11 cellular contexts compared by ENCODE assay signal in genomic region chr17:44352922-44353655, GRCh38. TPM values are rescaled to one million over a fixed set of nuclear protein-coding genes. Genes with fewer than 3 reads are reported as not detected.
DNase-seq lines count a peak whose midpoint lies in the region; ATAC-seq, FAIRE-seq and TF ChIP-seq lines count a peak whose summit lies in the region.
"Had no signal": no experiment of that assay in that cellular context is flagged by ENCODE, and none has a peak within 500 bp of the region (broad histone marks: within the 10 kb centered on the region; RNA-seq: fewer than 3 reads in every experiment).

No MANE protein-coding gene starts in this region.

- no peaks in the 10 kb centered on the region for H3K27me3 ChIP-seq in heart right ventricle
- no peaks in the 10 kb centered on the region for H3K27me3 ChIP-seq in K562 (ENCODE audit: control insufficient read depth in 2 of 2, insufficient read depth in 2 of 2, low read length in 2 of 2)
- H3K27me3 ChIP-seq in body of pancreas: no peaks in the 10 kb centered on the region

- H3K4me1 ChIP-seq in heart right ventricle (peaks cover 0 to 15% (median 0%) of the 10 kb centered on the region in 9 donors), K562 (replicated peaks in 1 of 2; ENCODE audit: control insufficient read depth in 2 of 2, insufficient read depth in 2 of 2, low read length in 2 of 2) (peaks cover 0 to 45% of the 10 kb centered on the region in 2 experiments; a peak in 2 of 5 replicates), body of pancreas (peaks cover 6% of the 10 kb centered on the region)

- H3K79me2 ChIP-seq in K562 (ENCODE audit: control insufficient read depth, insufficient read depth, low read length): no peaks in the 10 kb centered on the region

- ATAC-seq in heart right ventricle (no peak), left cardiac atrium (no peak), K562 (no peak), omental fat pad (ENCODE audit: low FRiP score) (no peak), body of pancreas (no peak)

- H3K4me3 ChIP-seq in heart right ventricle (peak overlapping the region in 9 of 10 donors; percentile 25 to 51 (median 40)), K562 (no peak overlapping the region), body of pancreas (no peak overlapping the region)

- TF ChIP-seq EP300 in K562 (IDR thresholded peaks at IDR 0.05; ENCODE audit: low read length): no peak

- no peak for TF ChIP-seq RAD21 in K562 (CRISPR knock-in tag; conservative IDR thresholded peaks at IDR 0.05 in 1 of 2, IDR thresholded peaks at IDR 0.05 in 1 of 2)

- BruUV-seq in K562 (replicated peaks; lab: Mats Ljungman, UMichigan): no TSS peak

- H3K27ac ChIP-seq in heart right ventricle (peak overlapping the region in 4 of 10 donors; percentile 23 to 60 (median 48)), K562 (ENCODE audit: extremely low read depth, low read depth, low read length) (no peak overlapping the region), body of pancreas (no peak overlapping the region)

- CTCF ChIA-PET in K562 (lab: Yijun Ruan, JAX; ENCODE audit: low intra/inter-chr PET ratio): no interaction called here

- H3K9me3 ChIP-seq in heart right ventricle: no peaks in the 10 kb centered on the region
- H3K9me3 ChIP-seq in K562 (replicated peaks; ENCODE audit: control insufficient read depth, insufficient read depth, low read depth, low read length): no peaks in the 10 kb centered on the region
- H3K9me3 ChIP-seq in body of pancreas: no peaks in the 10 kb centered on the region

- no peak for DNase-seq in heart right ventricle
- DNase-seq in left cardiac atrium: no peak
- DNase-seq in K562 (ENCODE audit: extremely low read depth in 1 of 4, low spot score in 3 of 4): peak in 2 of 4 experiments; percentile 19 to 23
- DNase-seq in myocyte (ENCODE audit: low read depth): peak; percentile 74
- no peak for DNase-seq in omental fat pad (ENCODE audit: low spot score)
- no peak for DNase-seq in superior temporal gyrus (ENCODE audit: extremely low spot score)
- no peak for DNase-seq in body of pancreas
- DNase-seq in NCI-H226: no peak
- DNase-seq: activated CD4-positive, CD25-positive, alpha-beta regulatory T cell treated with anti-CD3 and anti-CD28 coated beads, Interleukin-2, amount 50 U/mL, for 72 hours; NCI-H69 had no signal

- TF ChIP-seq POLR2A in K562 (conservative IDR thresholded peaks at IDR 0.05) (no peak), body of pancreas (IDR thresholded peaks at IDR 0.05) (no peak)

- no peak for FAIRE-seq in K562 (lab: Jason Lieb, UNC)
- FAIRE-seq: D721Med had no signal

- no peak overlapping the region for H2AFZ ChIP-seq in K562 (ENCODE audit: low read depth, low read length)

- peaks cover 0 to 46% (median 31%) of the 10 kb centered on the region in 9 donors for H3K36me3 ChIP-seq in heart right ventricle
- H3K36me3 ChIP-seq in K562 (ENCODE audit: control insufficient read depth, insufficient read depth, low read length): peaks cover 5% of the 10 kb centered on the region; the same call in 1 of the 3 replicates
- peaks cover 8 to 22% of the 10 kb centered on the region in 2 donors for H3K36me3 ChIP-seq in body of pancreas (replicated peaks in 1 of 2; ENCODE audit: insufficient read depth in 1 of 2, low read depth in 2 of 2)

- intact Hi-C loops in heart right ventricle (cut with DNase I): loop anchor here in 1 of 10 donors (5.0 kb wide), 1 partner anchor 169 kb away; no protein-coding TSS in a partner anchor
- intact Hi-C loops in left cardiac atrium (cut with DNase I): no loop called here
- intact Hi-C loops in K562 (cut with micrococcal nuclease): no loop called here
- intact Hi-C loops in body of pancreas (cut with DNase I): no loop called here

- H3K4me2 ChIP-seq in K562 (ENCODE audit: insufficient read depth, low read length): no peak overlapping the region

- POLR2A ChIA-PET in K562 (lab: Yijun Ruan, JAX): interaction anchor here (2.4 kb wide), 1 partner anchor 8 kb away, joined by 15 read pairs; no protein-coding TSS in a partner anchor

- in situ Hi-C loops in K562 (cut with MboI): no loop called here

- H3K9me1 ChIP-seq in K562 (ENCODE audit: control insufficient read depth, insufficient read depth, low read length): no peaks in the 10 kb centered on the region

- H3K9ac ChIP-seq in K562 (ENCODE audit: insufficient read depth in 1 of 2, low read depth in 2 of 2, low read length in 2 of 2): no peak overlapping the region

- H4K20me1 ChIP-seq in K562 (replicated peaks; ENCODE audit: control insufficient read depth, insufficient read depth, low read length): no peaks in the 10 kb centered on the region

- TF ChIP-seq CTCF in heart right ventricle (IDR thresholded peaks at IDR 0.05) (no peak), K562 (IDR thresholded peaks at IDR 0.05 in 2 of 3, conservative IDR thresholded peaks at IDR 0.05 in 1 of 3; ENCODE audit: insufficient read depth in 2 of 3, low read depth in 1 of 3, low read length in 3 of 3) (no peak), omental fat pad (IDR thresholded peaks at IDR 0.05) (no peak), body of pancreas (IDR thresholded peaks at IDR 0.05) (no peak)

- 54 to 63% methylated on average over 19 of the region's 19 CpGs for WGBS in heart right ventricle, 2 donors
- 84% methylated on average over 12 of the region's 19 CpGs for WGBS in K562 (ENCODE audit: insufficient coverage, low coverage, missing lambda C conversion rate)
- WGBS in body of pancreas, 2 donors: 53 to 77% methylated on average over 12 to 19 of the region's 19 CpGs

RNA-seq across cellular contexts. Expression of gene GRN, which starts 8.0 kb away (rescaled TPM):
- total RNA-seq in heart right ventricle (100 to 1,000 TPM; 113 to 303 (median 154) TPM), left cardiac atrium (100 to 1,000 TPM; 190 to 206 TPM), K562 (2014; rRNA removed) (51.0 and 69.9 TPM in 2 replicates), K562 (2014; rRNA removed; fragmentation: Illumina TruSeq; extraction: Trizol) (9.6 and 15.6 TPM in 2 replicates), K562 (2015; rRNA removed; fragmentation: Illumina TruSeq; extraction: Trizol) (20.7 and 21.4 TPM in 2 replicates), K562 (2021) (69.9 and 75.3 TPM in 2 replicates), myocyte (337 and 394 TPM in 2 replicates), omental fat pad (100 to 1,000 TPM; 275 to 379 (median 316) TPM), body of pancreas (100 to 1,000 TPM; 119 to 153 TPM)
- polyA plus RNA-seq in heart right ventricle (100 to 1,000 TPM in 1 of 2 donors, 10 to 100 TPM in 1; 41.5 to 103 TPM), K562 (2011; rRNA removed) (11.5 and 62.4 TPM in 2 replicates), K562 (2014; fragmentation: Illumina TruSeq; extraction: Trizol) (35.2 and 63.4 TPM in 2 replicates), K562 (2014; fragmentation: Nextera tagmentation; extraction: Ambion mirVana) (1 to 10 TPM; 5.4 to 5.9 TPM), K562 (2014; rRNA removed) (36.4 and 36.6 TPM in 2 replicates)
- total RNA-seq in K562 (2011; cell fraction: chromatin; rRNA removed; ENCODE audit: low replicate concordance): 22.1 and 107 TPM in 2 replicates
- 206 and 251 TPM in 2 replicates for total RNA-seq in K562 (2011; cell fraction: nucleolus; rRNA removed)
- 71.4 and 95.0 TPM in 2 replicates for total RNA-seq in K562 (2011; cell fraction: nucleoplasm; rRNA removed)
- 34.3 and 53.6 TPM in 2 replicates for polyA plus RNA-seq in K562 (2011; cell fraction: cytosol; rRNA removed)
- polyA plus RNA-seq in K562 (2011; cell fraction: nucleus; rRNA removed): 101 and 122 TPM in 2 replicates
- 77.5 and 193 TPM in 2 replicates for polyA plus RNA-seq in K562 (2012)
- polyA minus RNA-seq in K562 (2011; rRNA and poly(A)+ RNA removed): 6.6 and 12.3 TPM in 2 replicates
- 47.6 and 80.7 TPM in 2 replicates for polyA minus RNA-seq in K562 (2011; cell fraction: cytosol; rRNA and poly(A)+ RNA removed)
- polyA minus RNA-seq in K562 (2011; cell fraction: nucleus; rRNA and poly(A)+ RNA removed): 31.0 and 38.4 TPM in 2 replicates
- 460 TPM for polyA plus RNA-seq in myocyte (2012)

RNA-seq across cellular contexts. Expression of gene FAM171A2, which starts 10.6 kb away (rescaled TPM):
- total RNA-seq in heart right ventricle: under 1 TPM; 0.25 to 0.95 (median 0.46) TPM
- under 1 TPM; 0.29 to 0.57 TPM for polyA plus RNA-seq in heart right ventricle
- total RNA-seq in left cardiac atrium: 1 to 10 TPM; 1.2 to 2.4 TPM
- 2.2 and 9.3 TPM in 2 replicates for total RNA-seq in K562 (2011; cell fraction: chromatin; rRNA removed; ENCODE audit: low replicate concordance)
- 10.4 and 11.3 TPM in 2 replicates for total RNA-seq in K562 (2011; cell fraction: nucleolus; rRNA removed)
- 6.5 and 7.2 TPM in 2 replicates for total RNA-seq in K562 (2011; cell fraction: nucleoplasm; rRNA removed)
- total RNA-seq in K562 (2014; rRNA removed): 7.3 and 10.2 TPM in 2 replicates
- total RNA-seq in K562 (2014; rRNA removed; fragmentation: Illumina TruSeq; extraction: Trizol): 0.44 and 0.54 TPM in 2 replicates
- 1.2 and 1.4 TPM in 2 replicates for total RNA-seq in K562 (2015; rRNA removed; fragmentation: Illumina TruSeq; extraction: Trizol)
- 7.0 and 8.6 TPM in 2 replicates for total RNA-seq in K562 (2021)
- polyA plus RNA-seq in K562 (2011; rRNA removed): 2.5 and 5.2 TPM in 2 replicates
- 5.0 and 11.3 TPM in 2 replicates for polyA plus RNA-seq in K562 (2011; cell fraction: cytosol; rRNA removed)
- 7.6 and 9.3 TPM in 2 replicates for polyA plus RNA-seq in K562 (2011; cell fraction: nucleus; rRNA removed)
- polyA plus RNA-seq in K562 (2012): 3.1 and 8.9 TPM in 2 replicates
- 1.2 and 2.4 TPM in 2 replicates for polyA plus RNA-seq in K562 (2014; fragmentation: Illumina TruSeq; extraction: Trizol)
- under 1 TPM in 1 of 2 experiments, not detected in 1; 0.10 TPM for polyA plus RNA-seq in K562 (2014; fragmentation: Nextera tagmentation; extraction: Ambion mirVana)
- 4.5 and 5.7 TPM in 2 replicates for polyA plus RNA-seq in K562 (2014; rRNA removed)
- polyA minus RNA-seq in K562 (2011; rRNA and poly(A)+ RNA removed): 1.6 and 2.1 TPM in 2 replicates
- 2.9 and 4.5 TPM in 2 replicates for polyA minus RNA-seq in K562 (2011; cell fraction: cytosol; rRNA and poly(A)+ RNA removed)
- 1.6 and 3.9 TPM in 2 replicates for polyA minus RNA-seq in K562 (2011; cell fraction: nucleus; rRNA and poly(A)+ RNA removed)
- total RNA-seq in myocyte: 89.5 and 141 TPM in 2 replicates
- 36.0 TPM for polyA plus RNA-seq in myocyte (2012)
- 1 to 10 TPM in 1 of 4 donors, under 1 TPM in 3; 0.56 to 3.5 (median 0.95) TPM for total RNA-seq in omental fat pad
- 1 to 10 TPM in 1 of 2 donors, not detected in 1; 2.9 TPM for total RNA-seq in body of pancreas

RNA-seq across cellular contexts. Expression of gene SLC25A39, which starts 28.5 kb away (rescaled TPM):
- total RNA-seq in heart right ventricle: 10 to 100 TPM; 36.3 to 54.7 (median 43.1) TPM
- 100 to 1,000 TPM in 1 of 2 donors, 10 to 100 TPM in 1; 81.8 to 105 TPM for polyA plus RNA-seq in heart right ventricle
- total RNA-seq in left cardiac atrium: 10 to 100 TPM; 60.9 to 62.5 TPM
- 112 and 348 TPM in 2 replicates for total RNA-seq in K562 (2011; cell fraction: chromatin; rRNA removed; ENCODE audit: low replicate concordance)
- 328 and 401 TPM in 2 replicates for total RNA-seq in K562 (2011; cell fraction: nucleolus; rRNA removed)
- 185 and 188 TPM in 2 replicates for total RNA-seq in K562 (2011; cell fraction: nucleoplasm; rRNA removed)
- total RNA-seq in K562 (2014; rRNA removed): 228 and 316 TPM in 2 replicates
- total RNA-seq in K562 (2014; rRNA removed; fragmentation: Illumina TruSeq; extraction: Trizol): 47.0 and 72.5 TPM in 2 replicates
- 139 and 140 TPM in 2 replicates for total RNA-seq in K562 (2015; rRNA removed; fragmentation: Illumina TruSeq; extraction: Trizol)
- total RNA-seq in K562 (2021): 266 and 268 TPM in 2 replicates
- polyA plus RNA-seq in K562 (2011; rRNA removed): 121 and 188 TPM in 2 replicates
- 232 and 388 TPM in 2 replicates for polyA plus RNA-seq in K562 (2011; cell fraction: cytosol; rRNA removed)
- 426 and 555 TPM in 2 replicates for polyA plus RNA-seq in K562 (2011; cell fraction: nucleus; rRNA removed)
- polyA plus RNA-seq in K562 (2012): 210 and 229 TPM in 2 replicates
- polyA plus RNA-seq in K562 (2014; fragmentation: Illumina TruSeq; extraction: Trizol): 238 and 276 TPM in 2 replicates
- polyA plus RNA-seq in K562 (2014; fragmentation: Nextera tagmentation; extraction: Ambion mirVana): 1 to 10 TPM; 4.8 to 6.3 TPM
- 267 and 327 TPM in 2 replicates for polyA plus RNA-seq in K562 (2014; rRNA removed)
- polyA minus RNA-seq in K562 (2011; rRNA and poly(A)+ RNA removed): 34.0 and 42.0 TPM in 2 replicates
- polyA minus RNA-seq in K562 (2011; cell fraction: cytosol; rRNA and poly(A)+ RNA removed): 75.4 and 108 TPM in 2 replicates
- 85.0 and 95.6 TPM in 2 replicates for polyA minus RNA-seq in K562 (2011; cell fraction: nucleus; rRNA and poly(A)+ RNA removed)
- total RNA-seq in myocyte: 80.8 and 84.0 TPM in 2 replicates
- polyA plus RNA-seq in myocyte (2012): 117 TPM
- total RNA-seq in omental fat pad: 10 to 100 TPM; 46.0 to 75.7 (median 60.7) TPM
- 100 to 1,000 TPM in 1 of 2 donors, 10 to 100 TPM in 1; 72.6 to 154 TPM for total RNA-seq in body of pancreas

RNA-seq across cellular contexts. Expression of gene ITGA2B, which starts 36.4 kb away (rescaled TPM):
- total RNA-seq in heart right ventricle (1 to 10 TPM in 1 of 10 donors, under 1 TPM in 8, not detected in 1; 0.18 to 1.2 (median 0.62) TPM), left cardiac atrium (1 to 10 TPM; 2.4 to 2.7 TPM), K562 (2014; rRNA removed) (8.8 and 14.2 TPM in 2 replicates), K562 (2014; rRNA removed; fragmentation: Illumina TruSeq; extraction: Trizol) (3.3 and 5.6 TPM in 2 replicates), K562 (2015; rRNA removed; fragmentation: Illumina TruSeq; extraction: Trizol) (4.8 and 5.2 TPM in 2 replicates), K562 (2021) (25.1 and 26.4 TPM in 2 replicates), myocyte (0.10 TPM in 1 of 2 replicates, not detected in the other), omental fat pad (1 to 10 TPM in 2 of 4 donors, under 1 TPM in 2; 0.72 to 1.6 (median 1.0) TPM), body of pancreas (1 to 10 TPM in 1 of 2 donors, under 1 TPM in 1; 0.33 to 1.8 TPM)
- polyA plus RNA-seq in heart right ventricle (1 to 10 TPM in 1 of 2 donors, under 1 TPM in 1; 0.30 to 1.2 TPM), K562 (2011; rRNA removed) (3.5 and 9.4 TPM in 2 replicates), K562 (2014; fragmentation: Illumina TruSeq; extraction: Trizol) (7.9 and 10.1 TPM in 2 replicates), K562 (2014; fragmentation: Nextera tagmentation; extraction: Ambion mirVana) (1 to 10 TPM; 1.1 to 1.6 TPM), K562 (2014; rRNA removed) (16.9 and 17.0 TPM in 2 replicates)
- total RNA-seq in K562 (2011; cell fraction: chromatin; rRNA removed; ENCODE audit: low replicate concordance): 22.8 and 48.7 TPM in 2 replicates
- total RNA-seq in K562 (2011; cell fraction: nucleolus; rRNA removed): 27.3 and 34.7 TPM in 2 replicates
- total RNA-seq in K562 (2011; cell fraction: nucleoplasm; rRNA removed): 19.9 and 22.4 TPM in 2 replicates
- polyA plus RNA-seq in K562 (2011; cell fraction: cytosol; rRNA removed): 4.3 and 5.3 TPM in 2 replicates
- polyA plus RNA-seq in K562 (2011; cell fraction: nucleus; rRNA removed): 35.4 and 49.7 TPM in 2 replicates
- polyA plus RNA-seq in K562 (2012): 16.0 and 29.7 TPM in 2 replicates
- polyA minus RNA-seq in K562 (2011; rRNA and poly(A)+ RNA removed): 1.8 and 2.6 TPM in 2 replicates
- 5.7 and 7.7 TPM in 2 replicates for polyA minus RNA-seq in K562 (2011; cell fraction: cytosol; rRNA and poly(A)+ RNA removed)
- polyA minus RNA-seq in K562 (2011; cell fraction: nucleus; rRNA and poly(A)+ RNA removed): 10.6 and 13.4 TPM in 2 replicates
- polyA plus RNA-seq in myocyte (2012): 0.47 TPM

RNA-seq across cellular contexts. Expression of gene RUNDC3A, which starts 44.7 kb away (rescaled TPM):
- total RNA-seq in heart right ventricle (1 to 10 TPM in 4 of 10 donors, under 1 TPM in 5, not detected in 1; 0.15 to 1.9 (median 0.69) TPM), left cardiac atrium (1 to 10 TPM in 1 of 2 donors, under 1 TPM in 1; 0.85 to 1.0 TPM), K562 (2014; rRNA removed) (not detected in 2 replicates), K562 (2014; rRNA removed; fragmentation: Illumina TruSeq; extraction: Trizol) (not detected in 2 replicates), K562 (2015; rRNA removed; fragmentation: Illumina TruSeq; extraction: Trizol) (not detected in 2 replicates), K562 (2021) (not detected in 2 replicates), myocyte (0.40 and 0.62 TPM in 2 replicates), omental fat pad (under 1 TPM in 1 of 4 donors, not detected in 3; 0.84 TPM), body of pancreas (1 to 10 TPM in 1 of 2 donors, not detected in 1; 2.6 TPM)
- polyA plus RNA-seq in heart right ventricle (under 1 TPM in 1 of 2 donors, not detected in 1; 0.38 TPM), K562 (2011; rRNA removed) (0.05 TPM in 1 of 2 replicates, not detected in the other), K562 (2014; fragmentation: Illumina TruSeq; extraction: Trizol) (not detected in 2 replicates), K562 (2014; fragmentation: Nextera tagmentation; extraction: Ambion mirVana) (not detected), K562 (2014; rRNA removed) (not detected in 2 replicates)
- 0.23 TPM in 1 of 2 replicates, not detected in the other for total RNA-seq in K562 (2011; cell fraction: chromatin; rRNA removed; ENCODE audit: low replicate concordance)
- total RNA-seq in K562 (2011; cell fraction: nucleolus; rRNA removed): 0.17 TPM in 1 of 2 replicates, not detected in the other
- total RNA-seq in K562 (2011; cell fraction: nucleoplasm; rRNA removed): not detected in 2 replicates
- polyA plus RNA-seq in K562 (2011; cell fraction: cytosol; rRNA removed): 0.07 and 0.49 TPM in 2 replicates
- 0.11 and 0.24 TPM in 2 replicates for polyA plus RNA-seq in K562 (2011; cell fraction: nucleus; rRNA removed)
- 0.10 and 0.36 TPM in 2 replicates for polyA plus RNA-seq in K562 (2012)
- polyA minus RNA-seq in K562 (2011; rRNA and poly(A)+ RNA removed): 0.32 TPM in 1 of 2 replicates, not detected in the other
- polyA minus RNA-seq in K562 (2011; cell fraction: cytosol; rRNA and poly(A)+ RNA removed): not detected in 2 replicates
- polyA minus RNA-seq in K562 (2011; cell fraction: nucleus; rRNA and poly(A)+ RNA removed): not detected in 2 replicates
- polyA plus RNA-seq in myocyte (2012): 0.86 TPM

Comparison
In these comparisons a context has a peak if more than half of its experiments do, and no peak if none do; other contexts are left out.
1. H3K4me3 ChIP-seq: peak in heart right ventricle (9 of 10); none in K562 (single experiment) and body of pancreas (0 of 2).